In genomic region chr3:46391526-46391925, GRCh38 we compare ENCODE assay signal across 5 cellular contexts. TPM values are rescaled to one million over a fixed set of nuclear protein-coding genes. Genes with fewer than 3 reads are reported as not detected.
"Had no signal": no experiment of that assay in that cellular context is flagged by ENCODE, and none has a peak within 500 bp of the region (broad histone marks: within the 10 kb centered on the region; RNA-seq: fewer than 3 reads in every experiment).

No MANE protein-coding gene starts in this region.

RNA-seq across cellular contexts. Expression of gene CCRL2, which starts 15.5 kb away (rescaled TPM):
- total RNA-seq: mammary epithelial cell, mesothelial cell of epicardium had no signal

RNA-seq across cellular contexts. Expression of gene CCR5, which starts 20.8 kb away (rescaled TPM):
- total RNA-seq: kidney epithelial cell, lung microvascular endothelial cell, mammary epithelial cell, mesothelial cell of epicardium, myocyte had no signal

RNA-seq across cellular contexts. Expression of gene CCR2, which starts 37.6 kb away (rescaled TPM):
- total RNA-seq: kidney epithelial cell, lung microvascular endothelial cell, mammary epithelial cell, mesothelial cell of epicardium, myocyte had no signal
